ENCODE assay signal across 19 cellular contexts in genomic region chr19:4288091-4288777, GRCh38. TPM values are rescaled to one million over a fixed set of nuclear protein-coding genes. Genes with fewer than 3 reads are reported as not detected.
"Had no signal": no experiment of that assay in that cellular context is flagged by ENCODE, and none has a peak within 500 bp of the region (broad histone marks: within the 10 kb centered on the region; RNA-seq: fewer than 3 reads in every experiment).

No MANE protein-coding gene starts in this region.

- ATAC-seq: activated CD8-positive, alpha-beta memory T cell treated with anti-CD3 and anti-CD28 coated beads, Interleukin-2, amount 10 ng/mL, durations not matched to agents 7 days and 5 days; body of pancreas; effector memory CD8-positive, alpha-beta T cell; pancreas; stimulated activated naive CD8-positive, alpha-beta T cell treated with anti-CD3 and anti-CD28 coated beads, Interleukin-15, amount 100 ng/mL, for 72 hours; upper lobe of right lung had no signal

- H3K4me3 Mint-ChIP-seq: activated CD8-positive, alpha-beta memory T cell treated with anti-CD3 and anti-CD28 coated beads, Interleukin-2, amount 10 ng/mL, durations not matched to agents 7 days and 5 days; activated naive CD4-positive, alpha-beta T cell treated with anti-CD3 and anti-CD28 coated beads, Interleukin-2, amount 50 U/mL, for 24 hours; activated T-cell treated with anti-CD3 and anti-CD28 coated beads, Interleukin-2, amount 50 U/mL, for 24 hours; dendritic cell treated with granulocyte-macrophage colony-stimulating factor and Interleukin-4, amounts not matched to agents 40 ng/mL and 50 ng/mL, for 4 days; effector memory CD8-positive, alpha-beta T cell; nephron; stimulated activated naive CD8-positive, alpha-beta T cell treated with anti-CD3 and anti-CD28 coated beads, Interleukin-15, amount 100 ng/mL, for 72 hours had no signal

- H3K27ac ChIP-seq: body of pancreas, pancreas, testis, upper lobe of right lung had no signal

- H3K27me3 Mint-ChIP-seq: activated naive CD4-positive, alpha-beta T cell treated with anti-CD3 and anti-CD28 coated beads, Interleukin-2, amount 50 U/mL, for 24 hours; activated T-cell treated with anti-CD3 and anti-CD28 coated beads, Interleukin-2, amount 50 U/mL, for 24 hours; stimulated activated naive CD8-positive, alpha-beta T cell treated with anti-CD3 and anti-CD28 coated beads, Interleukin-15, amount 100 ng/mL, for 72 hours had no signal

- H3K36me3 Mint-ChIP-seq: activated CD8-positive, alpha-beta memory T cell treated with anti-CD3 and anti-CD28 coated beads, Interleukin-2, amount 10 ng/mL, durations not matched to agents 7 days and 5 days; activated naive CD4-positive, alpha-beta T cell treated with anti-CD3 and anti-CD28 coated beads, Interleukin-2, amount 50 U/mL, for 24 hours had no signal

- H3K9me3 Mint-ChIP-seq: activated naive CD4-positive, alpha-beta T cell treated with anti-CD3 and anti-CD28 coated beads, Interleukin-2, amount 50 U/mL, for 24 hours; activated T-cell treated with anti-CD3 and anti-CD28 coated beads, Interleukin-2, amount 50 U/mL, for 24 hours; dendritic cell treated with granulocyte-macrophage colony-stimulating factor and Interleukin-4, amounts not matched to agents 40 ng/mL and 50 ng/mL, for 4 days; effector memory CD8-positive, alpha-beta T cell; nephron; stimulated activated naive CD8-positive, alpha-beta T cell treated with anti-CD3 and anti-CD28 coated beads, Interleukin-15, amount 100 ng/mL, for 72 hours had no signal

- H3K4me1 ChIP-seq: body of pancreas, pancreas, testis, upper lobe of right lung had no signal

- H3K27ac Mint-ChIP-seq: activated CD8-positive, alpha-beta memory T cell treated with anti-CD3 and anti-CD28 coated beads, Interleukin-2, amount 10 ng/mL, durations not matched to agents 7 days and 5 days; activated naive CD4-positive, alpha-beta T cell treated with anti-CD3 and anti-CD28 coated beads, Interleukin-2, amount 50 U/mL, for 24 hours; activated T-cell treated with anti-CD3 and anti-CD28 coated beads, Interleukin-2, amount 50 U/mL, for 24 hours; dendritic cell treated with granulocyte-macrophage colony-stimulating factor and Interleukin-4, amounts not matched to agents 40 ng/mL and 50 ng/mL, for 4 days; effector memory CD8-positive, alpha-beta T cell; nephron; stimulated activated naive CD8-positive, alpha-beta T cell treated with anti-CD3 and anti-CD28 coated beads, Interleukin-15, amount 100 ng/mL, for 72 hours had no signal

- DNase-seq: activated CD4-positive, alpha-beta T cell treated with anti-CD3 and anti-CD28 coated beads for 1 hour; activated CD4-positive, alpha-beta T cell treated with anti-CD3 and anti-CD28 coated beads, Interleukin-2, amount 50 U/mL, for 48 hours; activated CD8-positive, alpha-beta memory T cell treated with anti-CD3 and anti-CD28 coated beads, Interleukin-2, amount 10 ng/mL, durations not matched to agents 7 days and 5 days; activated effector memory CD4-positive, alpha-beta T cell treated with Interleukin-2 at 50 U/mL for 16 hours; activated T-cell treated with anti-CD3 and anti-CD28 coated beads, Interleukin-2, amount 50 U/mL, for 24 hours; body of pancreas; effector memory CD8-positive, alpha-beta T cell; glutamatergic neuron; mammary epithelial cell; pancreas; stimulated activated CD4-positive, alpha-beta T cell treated with anti-CD3 and anti-CD28 coated beads, Interleukin-4, amount 100 ng/mL, for 24 hours; stimulated activated naive CD8-positive, alpha-beta T cell treated with anti-CD3 and anti-CD28 coated beads, Interleukin-15, amount 100 ng/mL, for 72 hours; T-helper 2 cell; testis; upper lobe of right lung had no signal

- H3K4me1 Mint-ChIP-seq: activated CD8-positive, alpha-beta memory T cell treated with anti-CD3 and anti-CD28 coated beads, Interleukin-2, amount 10 ng/mL, durations not matched to agents 7 days and 5 days; activated naive CD4-positive, alpha-beta T cell treated with anti-CD3 and anti-CD28 coated beads, Interleukin-2, amount 50 U/mL, for 24 hours; stimulated activated naive CD8-positive, alpha-beta T cell treated with anti-CD3 and anti-CD28 coated beads, Interleukin-15, amount 100 ng/mL, for 72 hours had no signal

- H3K4me3 ChIP-seq: body of pancreas, pancreas, testis, upper lobe of right lung had no signal

- H3K36me3 ChIP-seq: pancreas, upper lobe of right lung had no signal

- H3K9me3 ChIP-seq: body of pancreas, pancreas, testis, upper lobe of right lung had no signal

RNA-seq across cellular contexts. Expression of gene SHD, which starts 9.2 kb away (rescaled TPM):
- total RNA-seq: activated CD8-positive, alpha-beta memory T cell treated with anti-CD3 and anti-CD28 coated beads, Interleukin-2, amount 10 ng/mL, durations not matched to agents 7 days and 5 days; body of pancreas; mammary epithelial cell; pancreas; renal cortical epithelial cell; upper lobe of right lung had no signal
- polyA plus RNA-seq: mammary epithelial cell, pancreas had no signal

RNA-seq across cellular contexts. Expression of gene TMIGD2, which starts 14.0 kb away (rescaled TPM):
- total RNA-seq: body of pancreas, mammary epithelial cell, renal cortical epithelial cell had no signal
- polyA plus RNA-seq: mammary epithelial cell, pancreas had no signal

RNA-seq across cellular contexts. Expression of gene FSD1, which starts 16.2 kb away (rescaled TPM):
- total RNA-seq: body of pancreas had no signal
